13 cellular contexts compared by ENCODE assay signal in the genomic region with DNA sequence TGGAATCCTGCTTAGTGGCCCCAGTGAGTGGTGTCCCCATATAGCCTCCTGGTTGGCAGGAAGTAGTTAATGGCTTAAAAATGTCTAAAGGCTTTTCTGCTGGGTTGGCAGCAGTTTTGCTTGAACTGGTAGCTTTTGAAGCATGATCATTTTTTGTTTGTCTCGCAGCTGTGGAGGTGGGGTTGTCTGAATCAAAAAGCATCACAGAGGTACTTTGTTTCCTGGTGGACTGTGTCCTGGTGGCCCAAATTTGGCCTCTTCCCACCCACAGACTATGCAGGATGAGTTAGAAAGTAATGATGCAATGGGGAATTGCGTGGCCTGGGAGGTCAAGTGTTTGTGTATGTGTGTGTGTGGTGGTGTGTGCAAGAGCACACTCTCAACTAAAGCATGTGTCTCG.
DNase-seq lines count a peak whose midpoint lies in the region; ATAC-seq, FAIRE-seq and TF ChIP-seq lines count a peak whose summit lies in the region.
"Had no signal": no experiment of that assay in that cellular context is flagged by ENCODE, and none has a peak within 500 bp of the region (broad histone marks: within the 10 kb centered on the region; RNA-seq: fewer than 3 reads in every experiment).

No MANE protein-coding gene starts in this region.

- no peaks in the 10 kb centered on the region for H4K20me1 ChIP-seq in astrocyte (ENCODE audit: insufficient read depth, low read length)

- H3K4me1 Mint-ChIP-seq in astrocyte (ENCODE audit: low read depth, unreplicated experiment) = peaks cover 30% of the 10 kb centered on the region
- H3K4me1 Mint-ChIP-seq: CD14-positive monocyte had no signal

- peaks cover 2% of the 10 kb centered on the region for H3K36me3 Mint-ChIP-seq in astrocyte (ENCODE audit: low read depth, unreplicated experiment)
- H3K36me3 Mint-ChIP-seq: CD14-positive monocyte had no signal

- H3K36me3 ChIP-seq in astrocyte (ENCODE audit: insufficient read depth, low read length) = no peaks in the 10 kb centered on the region
- H3K36me3 ChIP-seq: neutrophil had no signal

- H3K9ac ChIP-seq in astrocyte (ENCODE audit: low read length) = no peak overlapping the region

- FAIRE-seq in astrocyte (lab: Jason Lieb, UNC) = no peak

- H3K27ac ChIP-seq in astrocyte (ENCODE audit: low read depth, low read length) = no peak overlapping the region
- H3K27ac ChIP-seq: neutrophil had no signal

- H3K27me3 ChIP-seq in astrocyte (ENCODE audit: insufficient read depth, low read length) = no peaks in the 10 kb centered on the region

- H3K27me3 Mint-ChIP-seq in astrocyte (ENCODE audit: low read depth, unreplicated experiment) = no peaks in the 10 kb centered on the region

- peak overlapping the region; percentile 60 for H3K27ac Mint-ChIP-seq in astrocyte (ENCODE audit: unreplicated experiment)
- H3K27ac Mint-ChIP-seq: CD14-positive monocyte had no signal

- no peak for TF ChIP-seq CTCF in astrocyte (IDR thresholded peaks at IDR 0.05; ENCODE audit: insufficient read depth, low read depth, low read length)

- no peak overlapping the region for H3K4me3 ChIP-seq in astrocyte (ENCODE audit: insufficient read depth, low read depth, low read length)

- no peak overlapping the region for H3K4me3 Mint-ChIP-seq in astrocyte (ENCODE audit: unreplicated experiment)
- H3K4me3 Mint-ChIP-seq: CD14-positive monocyte had no signal

- no peak for ATAC-seq in GM21360 (IDR thresholded peaks at IDR 0.05; ENCODE audit: unreplicated experiment)
- ATAC-seq in GM19467 (IDR thresholded peaks at IDR 0.05; ENCODE audit: unreplicated experiment) = no peak

- no peaks in the 10 kb centered on the region for H3K79me2 ChIP-seq in astrocyte (ENCODE audit: insufficient read depth, low read length)

- H3K4me2 ChIP-seq in astrocyte (ENCODE audit: low read length) = peak overlapping the region; percentile 18

- peaks cover 21% of the 10 kb centered on the region for H3K4me1 ChIP-seq in astrocyte (ENCODE audit: insufficient read depth, low read length)

- peak overlapping the region; percentile 5 for H2AFZ ChIP-seq in astrocyte (ENCODE audit: low read depth, low read length)

- H3K9me3 Mint-ChIP-seq in astrocyte (ENCODE audit: unreplicated experiment) = peaks cover 5% of the 10 kb centered on the region

- peak; percentile 48 for DNase-seq in AG20443 (ENCODE audit: low spot score)
- DNase-seq in HCEC 1CT = peak; percentile 77
- DNase-seq in astrocyte (ENCODE audit: low read depth) = peak; percentile 61
- peak; percentile 51 for DNase-seq in left kidney (ENCODE audit: low read depth, low spot score)
- no peak for DNase-seq in NCI-H1436 (lab: John Stamatoyannopoulos, UW)
- no peak for DNase-seq in COLO668 (lab: John Stamatoyannopoulos, UW; ENCODE audit: unreplicated experiment)
- DNase-seq: aorta; effector memory CD4-positive, alpha-beta T cell; substantia nigra had no signal

- H3K9me3 ChIP-seq in astrocyte (ENCODE audit: insufficient read depth, low read depth, low read length) = no peaks in the 10 kb centered on the region
- H3K9me3 ChIP-seq: neutrophil had no signal

Comparison
In these comparisons a context has a peak if more than half of its experiments do, and no peak if none do; other contexts are left out.
1. DNase-seq: peak in AG20443 (single experiment), HCEC 1CT (single experiment), astrocyte (single experiment) and left kidney (single experiment); none in NCI-H1436 (single experiment) and COLO668 (single experiment).